Comparison of ENCODE assay signal across 10 cellular contexts in the genomic region with DNA sequence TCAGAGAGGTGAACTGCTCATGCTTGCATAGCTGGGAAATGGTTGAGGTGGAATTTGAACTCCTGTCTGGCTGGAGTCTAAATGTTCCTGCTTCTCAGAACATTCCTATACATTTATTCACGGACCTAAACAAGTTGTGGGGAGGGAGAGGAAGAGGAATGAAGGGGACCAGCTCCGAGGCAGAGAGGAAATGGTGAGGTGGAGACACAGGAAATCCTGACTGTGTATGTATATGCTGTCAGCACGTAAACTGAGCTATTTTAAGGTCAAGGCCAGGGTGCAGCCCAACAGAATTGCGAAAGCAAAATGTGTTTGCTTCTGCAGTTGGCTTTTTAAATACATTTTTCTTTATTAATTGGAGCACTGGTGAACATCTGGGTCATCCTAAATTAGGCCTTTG.
DNase-seq lines count a peak whose midpoint lies in the region; ATAC-seq and TF ChIP-seq lines count a peak whose summit lies in the region.
"Had no signal": no experiment of that assay in that cellular context is flagged by ENCODE, and none has a peak within 500 bp of the region (broad histone marks: within the 10 kb centered on the region; RNA-seq: fewer than 3 reads in every experiment).

No MANE protein-coding gene starts in this region.

- H3K9me3 ChIP-seq in Loucy (ENCODE audit: insufficient read depth, low read depth, low read length) = no peaks in the 10 kb centered on the region
- H3K9me3 ChIP-seq in tibial artery = no peaks in the 10 kb centered on the region

- H3K36me3 Mint-ChIP-seq in activated naive CD8-positive, alpha-beta T cell treated with anti-CD3 and anti-CD28 coated beads for 36 hours = peaks cover 7% of the 10 kb centered on the region

- H3K27ac Mint-ChIP-seq in activated naive CD8-positive, alpha-beta T cell treated with anti-CD3 and anti-CD28 coated beads for 36 hours = peak overlapping the region; percentile 88

- H2AFZ ChIP-seq in Loucy (ENCODE audit: low read length) = peak overlapping the region; percentile 75; the same call in 1 of the 2 replicates

- H3K4me3 ChIP-seq in Loucy (ENCODE audit: low read length, poor library complexity, severe bottlenecking) (peak overlapping the region; percentile 66), tibial artery (no peak overlapping the region)

- no peak overlapping the region for H3K27ac ChIP-seq in tibial artery
- H3K27ac ChIP-seq: C4-2B, VCaP had no signal

- ATAC-seq in left lobe of liver = peak; percentile 21

- H3K79me2 ChIP-seq in Loucy (ENCODE audit: insufficient read depth, low read length) = no peaks in the 10 kb centered on the region

- no peak for TF ChIP-seq CTCF in Loucy (conservative IDR thresholded peaks at IDR 0.05; ENCODE audit: low read length)
- TF ChIP-seq CTCF in tibial artery (IDR thresholded peaks at IDR 0.05) = no peak

- H3K9me3 Mint-ChIP-seq in activated naive CD8-positive, alpha-beta T cell treated with anti-CD3 and anti-CD28 coated beads for 36 hours = no peaks in the 10 kb centered on the region

- H3K9me2 ChIP-seq in Loucy (replicated peaks; ENCODE audit: low read depth, low read length) = no peaks in the 10 kb centered on the region

- H3K27me3 Mint-ChIP-seq in activated naive CD8-positive, alpha-beta T cell treated with anti-CD3 and anti-CD28 coated beads for 36 hours = no peaks in the 10 kb centered on the region

- H3K36me3 ChIP-seq in Loucy (ENCODE audit: insufficient read depth, low read length) (no peaks in the 10 kb centered on the region), tibial artery (no peaks in the 10 kb centered on the region)

- peak overlapping the region; percentile 71 for H3K9ac ChIP-seq in Loucy (ENCODE audit: low read depth, low read length, poor library complexity, severe bottlenecking)

- peaks cover 45% of the 10 kb centered on the region for H3K4me1 ChIP-seq in Loucy (ENCODE audit: insufficient read depth, low read length, poor library complexity, severe bottlenecking)
- H3K4me1 ChIP-seq in tibial artery = no peaks in the 10 kb centered on the region

- H3K4me2 ChIP-seq in Loucy (ENCODE audit: low read depth, low read length, poor library complexity, severe bottlenecking) = peak overlapping the region; percentile 96

- peaks cover 35% of the 10 kb centered on the region for H3K4me1 Mint-ChIP-seq in activated naive CD8-positive, alpha-beta T cell treated with anti-CD3 and anti-CD28 coated beads for 36 hours

- H4K20me1 ChIP-seq in Loucy (ENCODE audit: insufficient read depth, low read length, poor library complexity, severe bottlenecking) = no peaks in the 10 kb centered on the region

- DNase-seq in activated CD8-positive, alpha-beta memory T cell treated with anti-CD3 and anti-CD28 coated beads for 1 hour (ENCODE audit: extremely low read depth in 1 of 2, low read depth in 1 of 2) = peak; percentile 9 to 11
- DNase-seq in activated CD8-positive, alpha-beta memory T cell treated with anti-CD3 and anti-CD28 coated beads, Interleukin-2, amount 50 U/mL, for 48 hours = no peak
- DNase-seq in activated naive CD8-positive, alpha-beta T cell treated with anti-CD3 and anti-CD28 coated beads for 36 hours = no peak
- no peak for DNase-seq in left lobe of liver (ENCODE audit: low spot score)
- no peak for DNase-seq in NCI-H187 (lab: John Stamatoyannopoulos, UW)
- DNase-seq in tibial artery = no peak
- no peak for DNase-seq in NCI-H2171 (lab: John Stamatoyannopoulos, UW)

- peak overlapping the region; percentile 16 for H3K4me3 Mint-ChIP-seq in activated naive CD8-positive, alpha-beta T cell treated with anti-CD3 and anti-CD28 coated beads for 36 hours

- intact Hi-C loops in tibial artery (cut with DNase I; ENCODE audit: low total_unique reads) = no loop called here

- H3K27me3 ChIP-seq in Loucy (ENCODE audit: insufficient read depth, low read length, poor library complexity, severe bottlenecking) (no peaks in the 10 kb centered on the region), tibial artery (no peaks in the 10 kb centered on the region)

- H3F3A ChIP-seq in Loucy (ENCODE audit: low read depth) = peaks cover 3% of the 10 kb centered on the region

Comparison
In these comparisons a context has a peak if more than half of its experiments do, and no peak if none do; other contexts are left out.
1. DNase-seq: peak in activated CD8-positive, alpha-beta memory T cell treated with anti-CD3 and anti-CD28 coated beads for 1 hour (2 of 2); none in activated CD8-positive, alpha-beta memory T cell treated with anti-CD3 and anti-CD28 coated beads, Interleukin-2, amount 50 U/mL, for 48 hours (single experiment), activated naive CD8-positive, alpha-beta T cell treated with anti-CD3 and anti-CD28 coated beads for 36 hours (single experiment), left lobe of liver (single experiment), NCI-H187 (0 of 2), tibial artery (0 of 2) and NCI-H2171 (single experiment).